8 cellular contexts compared by ENCODE assay signal in the genomic region with DNA sequence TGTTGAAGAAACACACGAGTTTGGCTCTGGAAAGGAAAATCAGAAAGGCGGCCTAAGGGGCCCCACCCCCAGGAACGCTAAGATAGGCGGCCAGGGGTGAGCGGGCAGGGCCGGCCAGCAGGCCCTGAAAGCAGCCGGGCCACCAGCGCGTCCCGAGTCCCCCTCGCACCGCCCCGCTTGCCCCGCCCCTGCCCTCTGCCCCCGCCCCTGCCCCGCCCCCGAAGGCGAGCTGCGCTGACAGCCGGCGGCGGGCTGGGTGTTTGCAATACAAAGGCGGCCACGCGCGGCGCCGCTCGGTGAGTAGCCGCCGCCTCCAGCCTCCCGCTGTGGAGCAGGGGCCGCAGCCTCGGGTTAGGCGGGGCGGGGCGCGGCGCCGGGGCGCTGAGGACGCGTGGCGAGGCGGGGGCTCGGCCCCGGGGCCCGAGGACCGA. TPM values are rescaled to one million over a fixed set of nuclear protein-coding genes. Genes with fewer than 3 reads are reported as not detected.
DNase-seq lines count a peak whose midpoint lies in the region; ATAC-seq, FAIRE-seq and TF ChIP-seq lines count a peak whose summit lies in the region.

A gene with protein sequence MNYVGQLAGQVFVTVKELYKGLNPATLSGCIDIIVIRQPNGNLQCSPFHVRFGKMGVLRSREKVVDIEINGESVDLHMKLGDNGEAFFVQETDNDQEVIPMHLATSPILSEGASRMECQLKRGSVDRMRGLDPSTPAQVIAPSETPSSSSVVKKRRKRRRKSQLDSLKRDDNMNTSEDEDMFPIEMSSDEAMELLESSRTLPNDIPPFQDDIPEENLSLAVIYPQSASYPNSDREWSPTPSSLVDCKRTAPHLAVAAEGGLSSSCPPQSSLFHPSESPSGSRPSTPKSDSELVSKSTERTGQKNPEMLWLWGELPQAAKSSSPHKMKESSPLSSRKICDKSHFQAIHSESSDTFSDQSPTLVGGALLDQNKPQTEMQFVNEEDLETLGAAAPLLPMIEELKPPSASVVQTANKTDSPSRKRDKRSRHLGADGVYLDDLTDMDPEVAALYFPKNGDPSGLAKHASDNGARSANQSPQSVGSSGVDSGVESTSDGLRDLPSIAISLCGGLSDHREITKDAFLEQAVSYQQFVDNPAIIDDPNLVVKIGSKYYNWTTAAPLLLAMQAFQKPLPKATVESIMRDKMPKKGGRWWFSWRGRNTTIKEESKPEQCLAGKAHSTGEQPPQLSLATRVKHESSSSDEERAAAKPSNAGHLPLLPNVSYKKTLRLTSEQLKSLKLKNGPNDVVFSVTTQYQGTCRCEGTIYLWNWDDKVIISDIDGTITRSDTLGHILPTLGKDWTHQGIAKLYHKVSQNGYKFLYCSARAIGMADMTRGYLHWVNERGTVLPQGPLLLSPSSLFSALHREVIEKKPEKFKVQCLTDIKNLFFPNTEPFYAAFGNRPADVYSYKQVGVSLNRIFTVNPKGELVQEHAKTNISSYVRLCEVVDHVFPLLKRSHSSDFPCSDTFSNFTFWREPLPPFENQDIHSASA (plus strand): TSS at position 257 of the 431 bp plus-strand sequence. CDS start 18,910 bp downstream, outside the sequence.

- peak; percentile 86 for DNase-seq in GM06990 (ENCODE audit: extremely low read depth, insufficient read length)
- peak; percentile 49 for DNase-seq in HCT116 (ENCODE audit: low read depth, low spot score)
- DNase-seq in MV-4-11 (lab: John Stamatoyannopoulos, UW), result peak; percentile 70
- DNase-seq in SW 1271 (lab: John Stamatoyannopoulos, UW), result peak; percentile 57 to 75
- DNase-seq in activated naive CD8-positive, alpha-beta T cell treated with anti-CD3 and anti-CD28 coated beads, Interleukin-2, amount 10 ng/mL, durations not matched to agents 7 days and 5 days, result peak; percentile 91
- peak; percentile 70 to 96 (median 92) for DNase-seq in head of caudate nucleus
- peak; percentile 86 to 97 (median 92) for DNase-seq in pancreas

- TF ChIP-seq POLR2A in HCT116 (IDR thresholded peaks at IDR 0.05; ENCODE audit: borderline replicate concordance, extremely low read depth, insufficient read depth, insufficient read length), result no peak

- peaks cover 5% of the 10 kb centered on the region for H3K36me3 Mint-ChIP-seq in activated naive CD8-positive, alpha-beta T cell treated with anti-CD3 and anti-CD28 coated beads, Interleukin-2, amount 10 ng/mL, durations not matched to agents 7 days and 5 days

- peak within 1 kb of the TSS; percentile 79 for H3K27ac Mint-ChIP-seq in activated naive CD8-positive, alpha-beta T cell treated with anti-CD3 and anti-CD28 coated beads, Interleukin-2, amount 10 ng/mL, durations not matched to agents 7 days and 5 days

- no peak for FAIRE-seq in pancreas (lab: Jason Lieb, UNC)

- H3K4me1 ChIP-seq in HCT116 (ENCODE audit: control insufficient read depth in 1 of 2, insufficient read depth in 2 of 2, low read length in 2 of 2) (peaks cover 61 to 78% of the 10 kb centered on the region in 2 experiments), pancreas (peaks cover 4 to 15% (median 5%) of the 10 kb centered on the region in 3 donors), thymus (ENCODE audit: control insufficient read depth, insufficient read depth, low read length) (peaks cover 17% of the 10 kb centered on the region)

- H3K4me3 Mint-ChIP-seq in activated naive CD8-positive, alpha-beta T cell treated with anti-CD3 and anti-CD28 coated beads, Interleukin-2, amount 10 ng/mL, durations not matched to agents 7 days and 5 days, result peak within 1 kb of the TSS; percentile 96

- CTCF ChIA-PET in HCT116 (lab: Charles Lee), result interaction anchor here (0.7 to 2.8 kb wide), 8 partner anchors 8 to 162 kb away, joined by 3 to 12 read pairs (median 4); no protein-coding TSS in a partner anchor

- H3K36me3 ChIP-seq in GM06990 (ENCODE audit: control insufficient read depth, insufficient read depth, low read length) (no peaks in the 10 kb centered on the region), HCT116 (ENCODE audit: control insufficient read depth in 1 of 2, insufficient read depth in 2 of 2, low read length in 2 of 2) (no peaks in the 10 kb centered on the region), pancreas (no peaks in the 10 kb centered on the region), thymus (ENCODE audit: control insufficient read depth, insufficient read depth) (no peaks in the 10 kb centered on the region)

- peaks cover 21% of the 10 kb centered on the region for H3K79me2 ChIP-seq in HCT116 (ENCODE audit: insufficient read depth, low read length)

- ATAC-seq in HCT116 (peak; percentile 62), pancreas (peak; percentile 82 to 91 (median 86))
- peak; percentile 76 for ATAC-seq in activated naive CD8-positive, alpha-beta T cell treated with anti-CD3 and anti-CD28 coated beads, Interleukin-2, amount 10 ng/mL, durations not matched to agents 7 days and 5 days (ENCODE audit: low read depth)

- no peaks in the 10 kb centered on the region for H3K9me3 Mint-ChIP-seq in activated naive CD8-positive, alpha-beta T cell treated with anti-CD3 and anti-CD28 coated beads, Interleukin-2, amount 10 ng/mL, durations not matched to agents 7 days and 5 days

- peak within 1 kb of the TSS; percentile 88 for H2AFZ ChIP-seq in HCT116 (ENCODE audit: low read depth, low read length, poor library complexity, severe bottlenecking)

- H3K9me3 ChIP-seq in HCT116 (ENCODE audit: control insufficient read depth in 1 of 2, insufficient read depth in 1 of 2, low read depth in 1 of 2, low read length in 2 of 2) (no peaks in the 10 kb centered on the region), pancreas (no peaks in the 10 kb centered on the region), thymus (ENCODE audit: control insufficient read depth) (no peaks in the 10 kb centered on the region)

- 0 to 1% methylated on average over 31 to 49 of the region's 49 CpGs for WGBS in pancreas, 2 donors
- 1% methylated on average over 49 of the region's 49 CpGs for WGBS in thymus

- H3K4me3 ChIP-seq in GM06990 (replicated peaks; ENCODE audit: low read depth, low read length) (peak within 1 kb of the TSS; percentile 71), HCT116 (replicated peaks in 1 of 2; ENCODE audit: low read depth in 1 of 2, low read length in 2 of 2) (peak within 1 kb of the TSS; percentile 78 to 79), pancreas (peak within 1 kb of the TSS; percentile 74 to 86 (median 81)), thymus (ENCODE audit: low read length) (peak within 1 kb of the TSS; percentile 81)

- H3K27me3 Mint-ChIP-seq in activated naive CD8-positive, alpha-beta T cell treated with anti-CD3 and anti-CD28 coated beads, Interleukin-2, amount 10 ng/mL, durations not matched to agents 7 days and 5 days, result no peaks in the 10 kb centered on the region

- intact Hi-C loops in HCT116 (cut with micrococcal nuclease) (no loop called here), head of caudate nucleus (cut with DNase I) (no loop called here), pancreas (cut with DNase I) (no loop called here)

- no TSS peak for BruUV-seq in HCT116 (replicated peaks; lab: Mats Ljungman, UMichigan)

- POLR2A ChIA-PET in HCT116 (lab: Charles Lee), result interaction anchor here (0.6 kb wide), 4 partner anchors 14 to 168 kb away, joined by 3 to 4 read pairs (median 4); no protein-coding TSS in a partner anchor
- POLR2A ChIA-PET in activated naive CD8-positive, alpha-beta T cell treated with anti-CD3 and anti-CD28 coated beads, Interleukin-2, amount 10 ng/mL, durations not matched to agents 7 days and 5 days (lab: Charles Lee), result interaction anchor here (1.1 to 2.6 kb wide), 5 partner anchors 11 to 51 kb away, joined by 3 to 10 read pairs (median 6); no protein-coding TSS in a partner anchor

- RAD21 ChIA-PET in HCT116 (lab: Charles Lee; ENCODE audit: low non-redundant PET in 1 of 2, low total read pairs in 2 of 2, uncharacterized antibody in 2 of 2, unreplicated experiment in 2 of 2), result interaction anchor here in 1 of 2 experiments (1.0 kb wide), 2 partner anchors 32 to 33 kb away, joined by 4 read pairs; no protein-coding TSS in a partner anchor

- H3K9ac ChIP-seq in HCT116 (ENCODE audit: low read length), result peak within 1 kb of the TSS; percentile 69

- H3K9me2 ChIP-seq in HCT116 (ENCODE audit: insufficient read depth), result no peaks in the 10 kb centered on the region

- H3K27ac ChIP-seq in HCT116 (ENCODE audit: low read depth, low read length) (peak within 1 kb of the TSS; percentile 69), pancreas (peak within 1 kb of the TSS; percentile 60 to 79 (median 76)), thymus (ENCODE audit: low read depth) (peak within 1 kb of the TSS; percentile 80)

- peak within 1 kb of the TSS; percentile 86 for H3K4me2 ChIP-seq in HCT116 (ENCODE audit: low read length)

- TF ChIP-seq CTCF in GM06990 (IDR thresholded peaks at IDR 0.05; ENCODE audit: insufficient read depth, low read length, poor library complexity, severe bottlenecking) (no peak), HCT116 (IDR thresholded peaks at IDR 0.05 in 2 of 3, conservative IDR thresholded peaks at IDR 0.05 in 1 of 3; ENCODE audit: borderline replicate concordance in 1 of 3, insufficient read depth in 1 of 3, low read depth in 2 of 3, low read length in 2 of 3) (no peak), pancreas (IDR thresholded peaks at IDR 0.05) (no peak)

- H3K27me3 ChIP-seq in GM06990 (replicated peaks; ENCODE audit: control insufficient read depth, insufficient read depth, low read length) (no peaks in the 10 kb centered on the region), HCT116 (ENCODE audit: insufficient read depth, low read length) (no peaks in the 10 kb centered on the region), pancreas (no peaks in the 10 kb centered on the region), thymus (ENCODE audit: control insufficient read depth, insufficient read depth) (no peaks in the 10 kb centered on the region)

- no peak for TF ChIP-seq RAD21 in HCT116 (IDR thresholded peaks at IDR 0.05; ENCODE audit: low read depth)

- H4K20me1 ChIP-seq in HCT116 (ENCODE audit: insufficient read depth), result no peaks in the 10 kb centered on the region

- H3K4me1 Mint-ChIP-seq in activated naive CD8-positive, alpha-beta T cell treated with anti-CD3 and anti-CD28 coated beads, Interleukin-2, amount 10 ng/mL, durations not matched to agents 7 days and 5 days, result peaks cover 63% of the 10 kb centered on the region

TF ChIP-seq in HCT116, 20 proteins besides CTCF, POLR2A, EP300 and RAD21 (continues in another document):
- no peak for TF ChIP-seq EGR1 (IDR thresholded peaks at IDR 0.05; ENCODE audit: low read depth)
- no peak for TF ChIP-seq FOSL1 (IDR thresholded peaks at IDR 0.05; ENCODE audit: low read depth)
- TF ChIP-seq, protein P1, sequence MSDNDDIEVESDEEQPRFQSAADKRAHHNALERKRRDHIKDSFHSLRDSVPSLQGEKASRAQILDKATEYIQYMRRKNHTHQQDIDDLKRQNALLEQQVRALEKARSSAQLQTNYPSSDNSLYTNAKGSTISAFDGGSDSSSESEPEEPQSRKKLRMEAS (IDR thresholded peaks at IDR 0.05), result no peak

RNA-seq across cellular contexts. Expression of the gene that starts here (rescaled TPM):
- total RNA-seq in HCT116 (2021; ENCODE audit: unreplicated experiment), result 16.7 TPM
- 7.7 and 9.4 TPM in 2 replicates for polyA plus RNA-seq in HCT116 (2012)
- total RNA-seq in activated naive CD8-positive, alpha-beta T cell treated with anti-CD3 and anti-CD28 coated beads, Interleukin-2, amount 10 ng/mL, durations not matched to agents 7 days and 5 days, result 10 to 100 TPM; 70.9 to 71.7 TPM
- total RNA-seq in pancreas, result 10 to 100 TPM in 3 of 6 donors, 1 to 10 TPM in 3; 7.4 to 16.5 (median 10.0) TPM
- polyA plus RNA-seq in pancreas, result 1 to 10 TPM; 7.7 to 10.0 TPM
- polyA plus RNA-seq in thymus, result 46.6 TPM

Comparison
In these comparisons a context has a peak if more than half of its experiments do, and no peak if none do; other contexts are left out.
1. Peak in every context shown above with its lines: DNase-seq, ATAC-seq, H3K4me3 ChIP-seq and H3K27ac ChIP-seq.